In genomic region chr19:35751839-35752745, GRCh38 we compare ENCODE assay signal across 21 cellular contexts. TPM values are rescaled to one million over a fixed set of nuclear protein-coding genes. Genes with fewer than 3 reads are reported as not detected.
"Had no signal": no experiment of that assay in that cellular context is flagged by ENCODE, and none has a peak within 500 bp of the region (broad histone marks: within the 10 kb centered on the region; RNA-seq: fewer than 3 reads in every experiment).

No MANE protein-coding gene starts in this region.

- H3K27ac ChIP-seq: dorsolateral prefrontal cortex, upper lobe of right lung had no signal

- H3K27me3 Mint-ChIP-seq: activated naive CD8-positive, alpha-beta T cell had no signal

- H3K9me3 ChIP-seq: upper lobe of right lung had no signal

- H3K27ac Mint-ChIP-seq: activated naive CD8-positive, alpha-beta T cell; activated T-helper 1 cell treated with anti-CD3 and anti-CD28 coated beads, Interleukin-12 subunit alpha, Interleukin-12 subunit beta, Interleukin-2, Interleukin-4 antibody, amounts not matched to agents 30 ng/mL and 10 ng/mL and 1 ng/mL, durations not matched to agents 14 hours and 24 hours and 36 hours; mesothelial cell of epicardium; progenitor cell of endocrine pancreas; T-helper 1 cell treated with Interleukin-12 subunit alpha and Interleukin-12 subunit beta and Interleukin-4 antibody, amounts not matched to agents 30 μg/mL and 1 μg/mL, for 36 hours had no signal

- H3K36me3 Mint-ChIP-seq: activated naive CD8-positive, alpha-beta T cell had no signal

- FAIRE-seq: bronchial epithelial cell, colon, islet of Langerhans, small intestine had no signal

- H3K9me3 Mint-ChIP-seq: activated T-helper 1 cell treated with anti-CD3 and anti-CD28 coated beads, Interleukin-12 subunit alpha, Interleukin-12 subunit beta, Interleukin-2, Interleukin-4 antibody, amounts not matched to agents 30 ng/mL and 10 ng/mL and 1 ng/mL, durations not matched to agents 14 hours and 24 hours and 36 hours; mesothelial cell of epicardium; stimulated activated naive CD8-positive, alpha-beta T cell treated with anti-CD3 and anti-CD28 coated beads, Interleukin-15, amount 100 ng/mL, for 72 hours; T-helper 1 cell treated with Interleukin-12 subunit alpha and Interleukin-12 subunit beta and Interleukin-4 antibody, amounts not matched to agents 30 μg/mL and 1 μg/mL, for 36 hours had no signal

- H3K27me3 ChIP-seq: dorsolateral prefrontal cortex, upper lobe of right lung had no signal

- H3K4me3 ChIP-seq: dorsolateral prefrontal cortex, upper lobe of right lung had no signal

- ATAC-seq: activated CD4-positive, CD25-positive, alpha-beta regulatory T cell treated with anti-CD3 and anti-CD28 coated beads, Interleukin-2, amount 50 U/mL, for 24 hours; left colon; stimulated activated naive CD8-positive, alpha-beta T cell treated with anti-CD3 and anti-CD28 coated beads, Interleukin-15, amount 100 ng/mL, for 72 hours; upper lobe of right lung had no signal

- H3K4me3 Mint-ChIP-seq: activated naive CD8-positive, alpha-beta T cell; activated T-helper 1 cell treated with anti-CD3 and anti-CD28 coated beads, Interleukin-12 subunit alpha, Interleukin-12 subunit beta, Interleukin-2, Interleukin-4 antibody, amounts not matched to agents 30 ng/mL and 10 ng/mL and 1 ng/mL, durations not matched to agents 14 hours and 24 hours and 36 hours; mesothelial cell of epicardium; stimulated activated naive CD8-positive, alpha-beta T cell treated with anti-CD3 and anti-CD28 coated beads, Interleukin-15, amount 100 ng/mL, for 72 hours; T-helper 1 cell treated with Interleukin-12 subunit alpha and Interleukin-12 subunit beta and Interleukin-4 antibody, amounts not matched to agents 30 μg/mL and 1 μg/mL, for 36 hours had no signal

- DNase-seq: activated CD4-positive, alpha-beta T cell treated with anti-CD3 and anti-CD28 coated beads, Interleukin-2, amount 50 U/mL, for 4 hours; activated gamma-delta T cell treated with Interleukin-2 at 50 U/mL for 16 hours; activated T-cell treated with anti-CD3 and anti-CD28 coated beads for 4 hours; dorsolateral prefrontal cortex; foreskin fibroblast; hippocampal formation; left colon; small intestine; stimulated activated CD4-positive, alpha-beta T cell treated with anti-CD3 and anti-CD28 coated beads, Interleukin-4, amount 100 ng/mL, for 1 hour; stimulated activated naive CD8-positive, alpha-beta T cell treated with anti-CD3 and anti-CD28 coated beads, Interleukin-15, amount 100 ng/mL, for 72 hours; upper lobe of right lung had no signal

RNA-seq across cellular contexts. Expression of gene HSPB6, which starts 4.7 kb away (rescaled TPM):
- total RNA-seq: activated T-helper 1 cell treated with anti-CD3 and anti-CD28 coated beads, Interleukin-12 subunit alpha, Interleukin-12 subunit beta, Interleukin-2, Interleukin-4 antibody, amounts not matched to agents 30 ng/mL and 10 ng/mL and 1 ng/mL, durations not matched to agents 14 hours and 24 hours and 36 hours; progenitor cell of endocrine pancreas had no signal
- polyA plus RNA-seq: neural cell had no signal
